In genomic region chr18:8003878-8004675, GRCh38 we compare ENCODE assay signal across 17 cellular contexts.
DNase-seq lines count a peak whose midpoint lies in the region; FAIRE-seq and TF ChIP-seq lines count a peak whose summit lies in the region.
"Had no signal": no experiment of that assay in that cellular context is flagged by ENCODE, and none has a peak within 500 bp of the region (broad histone marks: within the 10 kb centered on the region; RNA-seq: fewer than 3 reads in every experiment).

No MANE protein-coding gene starts in this region.

- H3K4ac ChIP-seq in neuronal stem cell (ENCODE audit: low read length), result no peak overlapping the region

- H2BK12ac ChIP-seq in neuronal stem cell (ENCODE audit: low read length), result no peak overlapping the region

- H3K4me2 ChIP-seq in neuronal stem cell (ENCODE audit: insufficient read depth, low read length, poor library complexity, severe bottlenecking), result no peak overlapping the region

- H2AK5ac ChIP-seq in neuronal stem cell (ENCODE audit: low read depth, low read length), result no peak overlapping the region

- no peaks in the 10 kb centered on the region for H3K79me1 ChIP-seq in neuronal stem cell (ENCODE audit: low read depth, low read length)

- POLR2A ChIA-PET in AG04450 (lab: Yijun Ruan, JAX), result no interaction called here

- H3K27me3 ChIP-seq in AG04450 (ENCODE audit: control insufficient read depth, insufficient read depth, low read length), result no peaks in the 10 kb centered on the region
- H3K27me3 ChIP-seq in neuronal stem cell (ENCODE audit: control insufficient read depth in 3 of 3, insufficient read depth in 3 of 3, low read depth in 1 of 3, low read length in 3 of 3), result no peaks in the 10 kb centered on the region
- H3K27me3 ChIP-seq: esophagus muscularis mucosa had no signal

- no peak overlapping the region for H4K91ac ChIP-seq in neuronal stem cell (ENCODE audit: low read depth, low read length, poor library complexity)

- no peak overlapping the region for H2BK15ac ChIP-seq in neuronal stem cell (ENCODE audit: low read length)

- H3K4me1 ChIP-seq in neuronal stem cell (ENCODE audit: control insufficient read depth in 2 of 2, insufficient read depth in 1 of 2, low read depth in 1 of 2, low read length in 2 of 2), result peaks cover 4 to 34% of the 10 kb centered on the region in 2 donors

- TF ChIP-seq CTCF in AG04450 (IDR thresholded peaks at IDR 0.05; ENCODE audit: low read depth, low read length) (no peak), fibroblast of the aortic adventitia (IDR thresholded peaks at IDR 0.05; ENCODE audit: insufficient read depth, low read length) (no peak)

- no peak overlapping the region for H2BK120ac ChIP-seq in neuronal stem cell (ENCODE audit: low read depth, low read length)

- no peak overlapping the region for H3K18ac ChIP-seq in neuronal stem cell (ENCODE audit: low read length)

- no peak overlapping the region for H3K23ac ChIP-seq in neuronal stem cell (ENCODE audit: low read depth, low read length, poor library complexity)

- H3K27ac ChIP-seq in AG04450 (ENCODE audit: low read depth, low read length), result peak overlapping the region; percentile 42
- H3K27ac ChIP-seq in neuronal stem cell (replicated peaks; ENCODE audit: low read length), result no peak overlapping the region
- H3K27ac ChIP-seq: esophagus muscularis mucosa, SK-N-MC had no signal

- CTCF ChIA-PET in AG04450 (lab: Charles Lee), result interaction anchor here (0.9 kb wide), 1 partner anchor 214 kb away, joined by 3 read pairs; no protein-coding TSS in a partner anchor

- FAIRE-seq in frontal cortex (lab: Jason Lieb, UNC), result no peak
- FAIRE-seq: GM12892 had no signal

- peak overlapping the region; percentile 1 for H2AFZ ChIP-seq in neuronal stem cell (ENCODE audit: low read length)

- H3K9me3 ChIP-seq in AG04450 (ENCODE audit: control insufficient read depth, insufficient read depth, low read length), result no peaks in the 10 kb centered on the region
- H3K9me3 ChIP-seq in neuronal stem cell (replicated peaks in 1 of 2; ENCODE audit: control insufficient read depth in 2 of 2, insufficient read depth in 1 of 2, low read depth in 1 of 2, low read length in 2 of 2), result no peaks in the 10 kb centered on the region
- H3K9me3 ChIP-seq: esophagus muscularis mucosa had no signal

- DNase-seq in AG04450 (ENCODE audit: low read depth, low spot score) (no peak), astrocyte of the hippocampus (ENCODE audit: low read depth, low spot score) (peak; percentile 56), fibroblast of the aortic adventitia (ENCODE audit: low read depth) (peak; percentile 90), neuronal stem cell (ENCODE audit: low spot score) (no peak), frontal cortex (ENCODE audit: low spot score in 2 of 2) (no peak), NCI-H187 (lab: John Stamatoyannopoulos, UW) (no peak), DMS153 (lab: John Stamatoyannopoulos, UW) (no peak)
- no peak for DNase-seq in stimulated activated CD4-positive, alpha-beta T cell treated with anti-CD3 and anti-CD28 coated beads, Interleukin-4, amount 100 ng/mL, for 24 hours
- DNase-seq: activated T-cell treated with anti-CD3 and anti-CD28 coated beads, Interleukin-2, amount 50 U/mL, for 4 hours; cortex of kidney; mesendoderm; NCI-H2081 treated with DMSO at 0.1 percent for 48 hours; PC-3; stimulated activated CD4-positive, alpha-beta T cell treated with anti-CD3 and anti-CD28 coated beads, Interleukin-4, amount 100 ng/mL, for 1 hour had no signal

- no peak overlapping the region for H3K14ac ChIP-seq in neuronal stem cell (ENCODE audit: low read length)

- H3K9ac ChIP-seq in neuronal stem cell (ENCODE audit: low read depth, low read length, poor library complexity), result no peak overlapping the region

- H3K4me3 ChIP-seq in AG04450 (ENCODE audit: low read depth, low read length) (no peak overlapping the region), fibroblast of the aortic adventitia (ENCODE audit: low read depth, low read length) (no peak overlapping the region), neuronal stem cell (ENCODE audit: low read length in 2 of 2) (no peak overlapping the region)
- H3K4me3 ChIP-seq: esophagus muscularis mucosa, SK-N-MC had no signal

- no CpG with 5 or more reads among the region's 6 CpGs for WGBS in neuronal stem cell (ENCODE audit: extremely low coverage in 2 of 2, insufficient read length in 2 of 2, insufficient replicate concordance in 1 of 2), 2 donors

- H4K8ac ChIP-seq in neuronal stem cell (ENCODE audit: low read depth, low read length), result no peak overlapping the region

- no peak overlapping the region for H2BK5ac ChIP-seq in neuronal stem cell (ENCODE audit: low read length)

- no peaks in the 10 kb centered on the region for H3K36me3 ChIP-seq in neuronal stem cell (replicated peaks in 1 of 2; ENCODE audit: control insufficient read depth in 2 of 2, insufficient read depth in 2 of 2, low read length in 2 of 2)
- H3K36me3 ChIP-seq: esophagus muscularis mucosa had no signal

Comparison
In these comparisons a context has a peak if more than half of its experiments do, and no peak if none do; other contexts are left out.
1. DNase-seq: peak in astrocyte of the hippocampus (single experiment) and fibroblast of the aortic adventitia (single experiment); none in AG04450 (single experiment), neuronal stem cell (single experiment), frontal cortex (0 of 2), NCI-H187 (0 of 2), DMS153 (single experiment) and stimulated activated CD4-positive, alpha-beta T cell treated with anti-CD3 and anti-CD28 coated beads, Interleukin-4, amount 100 ng/mL, for 24 hours (single experiment).